In genomic region chr3:72582211-72582878, GRCh38 we compare ENCODE assay signal across 10 cellular contexts.
A peak's percentile ranks its signal among the peaks of the same experiment; 100 is the strongest.
DNase-seq lines count a peak whose midpoint lies in the region; ATAC-seq lines count a peak whose summit lies in the region.
"Had no signal": no experiment of that assay in that cellular context is flagged by ENCODE, and none has a peak within 500 bp of the region (broad histone marks: within the 10 kb centered on the region; RNA-seq: fewer than 3 reads in every experiment).

No MANE protein-coding gene starts in this region.

- CTCF ChIA-PET in T-cell (lab: Charles Lee): no interaction called here

- DNase-seq in HT-29 (ENCODE audit: low spot score) (no peak), 8988T (no peak), T-cell (no peak), NCI-H1048 (lab: John Stamatoyannopoulos, UW) (no peak)
- DNase-seq: IMR-90 had no signal

- peaks cover 4% of the 10 kb centered on the region for H3K9me3 Mint-ChIP-seq in activated T-helper 17 cell treated with anti-CD3 and anti-CD28 coated beads, Interleukin-2, amount 50 U/mL, for 72 hours
- H3K9me3 Mint-ChIP-seq in T-cell: no peaks in the 10 kb centered on the region

- peaks cover 7% of the 10 kb centered on the region for H3K27me3 Mint-ChIP-seq in activated T-helper 17 cell treated with anti-CD3 and anti-CD28 coated beads, Interleukin-2, amount 50 U/mL, for 72 hours
- H3K27me3 Mint-ChIP-seq in T-cell: no peaks in the 10 kb centered on the region

- no peak overlapping the region for H3K4me3 Mint-ChIP-seq in activated T-helper 17 cell treated with anti-CD3 and anti-CD28 coated beads, Interleukin-2, amount 50 U/mL, for 72 hours
- no peak overlapping the region for H3K4me3 Mint-ChIP-seq in T-cell

- POLR2A ChIA-PET in T-cell (lab: Charles Lee): no interaction called here

- peak; percentile 90 for ATAC-seq in GM18499 (IDR thresholded peaks at IDR 0.05; ENCODE audit: insufficient read depth, unreplicated experiment)
- ATAC-seq in GM19455 (IDR thresholded peaks at IDR 0.05; ENCODE audit: unreplicated experiment): peak; percentile 89
- peak; percentile 94 for ATAC-seq in HG03025 (IDR thresholded peaks at IDR 0.05; ENCODE audit: low FRiP score, unreplicated experiment)
- ATAC-seq in activated T-helper 17 cell treated with anti-CD3 and anti-CD28 coated beads, Interleukin-2, amount 50 U/mL, for 72 hours (replicated peaks): peak; percentile 82
- no peak for ATAC-seq in T-cell (replicated peaks in 1 of 4)
- ATAC-seq: Panc1 had no signal

- no peaks in the 10 kb centered on the region for H3K36me3 Mint-ChIP-seq in activated T-helper 17 cell treated with anti-CD3 and anti-CD28 coated beads, Interleukin-2, amount 50 U/mL, for 72 hours (ENCODE audit: low read depth)
- no peaks in the 10 kb centered on the region for H3K36me3 Mint-ChIP-seq in T-cell

- peak overlapping the region; percentile 13 for H3K27ac Mint-ChIP-seq in activated T-helper 17 cell treated with anti-CD3 and anti-CD28 coated beads, Interleukin-2, amount 50 U/mL, for 72 hours
- H3K27ac Mint-ChIP-seq in T-cell: no peak overlapping the region

- H3K4me1 Mint-ChIP-seq in activated T-helper 17 cell treated with anti-CD3 and anti-CD28 coated beads, Interleukin-2, amount 50 U/mL, for 72 hours: no peaks in the 10 kb centered on the region
- no peaks in the 10 kb centered on the region for H3K4me1 Mint-ChIP-seq in T-cell

Comparison
In these comparisons a context has a peak if more than half of its experiments do, and no peak if none do; other contexts are left out.
1. ATAC-seq: peak in GM18499 (single experiment), GM19455 (single experiment), HG03025 (single experiment) and activated T-helper 17 cell treated with anti-CD3 and anti-CD28 coated beads, Interleukin-2, amount 50 U/mL, for 72 hours (single experiment); none in T-cell (0 of 4).